11 cellular contexts compared by ENCODE assay signal in genomic region chr6:157550114-157550989, GRCh38.
A peak's percentile ranks its signal among the peaks of the same experiment; 100 is the strongest.
DNase-seq lines count a peak whose midpoint lies in the region; ATAC-seq and TF ChIP-seq lines count a peak whose summit lies in the region.
"Had no signal": no experiment of that assay in that cellular context is flagged by ENCODE, and none has a peak within 500 bp of the region (broad histone marks: within the 10 kb centered on the region; RNA-seq: fewer than 3 reads in every experiment).

No MANE protein-coding gene starts in this region.

- H3K4me1 Mint-ChIP-seq in activated CD8-positive, alpha-beta memory T cell treated with anti-CD3 and anti-CD28 coated beads, Interleukin-2, amount 10 ng/mL, durations not matched to agents 7 days and 5 days, result peaks cover 24% of the 10 kb centered on the region
- peaks cover 36% of the 10 kb centered on the region for H3K4me1 Mint-ChIP-seq in activated naive CD8-positive, alpha-beta T cell treated with anti-CD3 and anti-CD28 coated beads, Interleukin-2, amount 50 U/mL, for 24 hours
- peaks cover 35% of the 10 kb centered on the region for H3K4me1 Mint-ChIP-seq in nephron progenitor cell

- H3K36me3 Mint-ChIP-seq in activated CD8-positive, alpha-beta memory T cell treated with anti-CD3 and anti-CD28 coated beads, Interleukin-2, amount 10 ng/mL, durations not matched to agents 7 days and 5 days, result peaks cover 31% of the 10 kb centered on the region
- H3K36me3 Mint-ChIP-seq in activated naive CD8-positive, alpha-beta T cell treated with anti-CD3 and anti-CD28 coated beads, Interleukin-2, amount 50 U/mL, for 24 hours (ENCODE audit: low read depth), result peaks cover 4% of the 10 kb centered on the region
- no peaks in the 10 kb centered on the region for H3K36me3 Mint-ChIP-seq in nephron progenitor cell (ENCODE audit: low read depth)

- TF ChIP-seq CTCF in nephron progenitor cell (IDR thresholded peaks at IDR 0.05), result no peak

- H3K27ac Mint-ChIP-seq in activated CD8-positive, alpha-beta memory T cell treated with anti-CD3 and anti-CD28 coated beads, Interleukin-2, amount 10 ng/mL, durations not matched to agents 7 days and 5 days, result peak overlapping the region; percentile 83
- peak overlapping the region; percentile 70 for H3K27ac Mint-ChIP-seq in activated naive CD8-positive, alpha-beta T cell treated with anti-CD3 and anti-CD28 coated beads, Interleukin-2, amount 50 U/mL, for 24 hours
- H3K27ac Mint-ChIP-seq in nephron progenitor cell, result no peak overlapping the region

- CTCF ChIA-PET in activated CD8-positive, alpha-beta memory T cell treated with anti-CD3 and anti-CD28 coated beads, Interleukin-2, amount 10 ng/mL, durations not matched to agents 7 days and 5 days (lab: Charles Lee), result interaction anchor here (0.7 to 2.1 kb wide), 2 partner anchors 12 to 86 kb away, joined by 3 to 4 read pairs; no protein-coding TSS in a partner anchor

- H3K27me3 Mint-ChIP-seq in activated CD8-positive, alpha-beta memory T cell treated with anti-CD3 and anti-CD28 coated beads, Interleukin-2, amount 10 ng/mL, durations not matched to agents 7 days and 5 days, result peaks cover 24% of the 10 kb centered on the region
- peaks cover 2% of the 10 kb centered on the region for H3K27me3 Mint-ChIP-seq in activated naive CD8-positive, alpha-beta T cell treated with anti-CD3 and anti-CD28 coated beads, Interleukin-2, amount 50 U/mL, for 24 hours
- H3K27me3 Mint-ChIP-seq in nephron progenitor cell (ENCODE audit: low read depth, poor library complexity), result peaks cover 6% of the 10 kb centered on the region

- peak; percentile 65 for ATAC-seq in activated CD8-positive, alpha-beta memory T cell treated with anti-CD3 and anti-CD28 coated beads, Interleukin-2, amount 10 ng/mL, durations not matched to agents 7 days and 5 days
- ATAC-seq in activated naive CD8-positive, alpha-beta T cell treated with anti-CD3 and anti-CD28 coated beads, Interleukin-2, amount 50 U/mL, for 24 hours, result peak; percentile 89

- peak overlapping the region; percentile 33 for H3K4me3 Mint-ChIP-seq in activated CD8-positive, alpha-beta memory T cell treated with anti-CD3 and anti-CD28 coated beads, Interleukin-2, amount 10 ng/mL, durations not matched to agents 7 days and 5 days
- no peak overlapping the region for H3K4me3 Mint-ChIP-seq in activated naive CD8-positive, alpha-beta T cell treated with anti-CD3 and anti-CD28 coated beads, Interleukin-2, amount 50 U/mL, for 24 hours
- H3K4me3 Mint-ChIP-seq in nephron progenitor cell, result no peak overlapping the region

- H3K9me3 Mint-ChIP-seq in activated CD8-positive, alpha-beta memory T cell treated with anti-CD3 and anti-CD28 coated beads, Interleukin-2, amount 10 ng/mL, durations not matched to agents 7 days and 5 days (ENCODE audit: low read depth), result peaks cover 2% of the 10 kb centered on the region
- H3K9me3 Mint-ChIP-seq in activated naive CD8-positive, alpha-beta T cell treated with anti-CD3 and anti-CD28 coated beads, Interleukin-2, amount 50 U/mL, for 24 hours, result peaks cover 9% of the 10 kb centered on the region
- no peaks in the 10 kb centered on the region for H3K9me3 Mint-ChIP-seq in nephron progenitor cell

- H3K4me3 ChIP-seq in Jurkat, Clone E6-1 (ENCODE audit: low read length), result no peak overlapping the region
- H3K4me3 ChIP-seq: prostate gland had no signal

- peak; percentile 76 for DNase-seq in activated CD8-positive, alpha-beta memory T cell treated with anti-CD3 and anti-CD28 coated beads, Interleukin-2, amount 10 ng/mL, durations not matched to agents 7 days and 5 days
- DNase-seq in activated CD8-positive, alpha-beta memory T cell treated with anti-CD3 and anti-CD28 coated beads, Interleukin-2, amount 50 U/mL, for 48 hours, result no peak
- peak; percentile 73 for DNase-seq in Jurkat, Clone E6-1 (ENCODE audit: low read depth, low spot score)
- peak; percentile 27 for DNase-seq in activated naive CD8-positive, alpha-beta T cell treated with anti-CD3 and anti-CD28 coated beads, Interleukin-2, amount 50 U/mL, for 24 hours
- DNase-seq in stimulated activated CD8-positive, alpha-beta memory T cell treated with anti-CD3 and anti-CD28 coated beads, Interleukin-7, amount 100 ng/mL, for 4 hours (ENCODE audit: low read depth in 2 of 2), result peak; percentile 21 to 25
- no peak for DNase-seq in KG1 (lab: John Stamatoyannopoulos, UW)
- DNase-seq in globus pallidus (ENCODE audit: low spot score), result no peak
- no peak for DNase-seq in nephron progenitor cell
- DNase-seq: ACHN, cerebellar nuclear complex had no signal

Comparison
In these comparisons a context has a peak if more than half of its experiments do, and no peak if none do; other contexts are left out.
1. DNase-seq: peak in activated CD8-positive, alpha-beta memory T cell treated with anti-CD3 and anti-CD28 coated beads, Interleukin-2, amount 10 ng/mL, durations not matched to agents 7 days and 5 days (single experiment), Jurkat, Clone E6-1 (single experiment), activated naive CD8-positive, alpha-beta T cell treated with anti-CD3 and anti-CD28 coated beads, Interleukin-2, amount 50 U/mL, for 24 hours (single experiment) and stimulated activated CD8-positive, alpha-beta memory T cell treated with anti-CD3 and anti-CD28 coated beads, Interleukin-7, amount 100 ng/mL, for 4 hours (2 of 2); none in activated CD8-positive, alpha-beta memory T cell treated with anti-CD3 and anti-CD28 coated beads, Interleukin-2, amount 50 U/mL, for 48 hours (single experiment), KG1 (single experiment), globus pallidus (single experiment) and nephron progenitor cell (single experiment).